30 cellular contexts compared by ENCODE assay signal in genomic region chr22:48673806-48674500, GRCh38.
"Had no signal": no experiment of that assay in that cellular context is flagged by ENCODE, and none has a peak within 500 bp of the region (broad histone marks: within the 10 kb centered on the region; RNA-seq: fewer than 3 reads in every experiment).

No MANE protein-coding gene starts in this region.

- H3K36me3 ChIP-seq: colonic mucosa, gastrocnemius medialis, ovary, stomach, tibial artery, upper lobe of left lung had no signal

- ATAC-seq: esophagus mucosa; gastrocnemius medialis; left colon; mucosa of descending colon; naive thymus-derived CD4-positive, alpha-beta T cell; sciatic nerve had no signal

- H3K4me1 ChIP-seq: colonic mucosa, gastrocnemius medialis, stomach, tibial artery, upper lobe of left lung had no signal

- H3K27me3 Mint-ChIP-seq: dendritic cell treated with granulocyte-macrophage colony-stimulating factor and Interleukin-4, amounts not matched to agents 40 ng/mL and 50 ng/mL, for 4 days; naive thymus-derived CD4-positive, alpha-beta T cell had no signal

- H3K4me1 Mint-ChIP-seq: endodermal cell; mesothelial cell of epicardium; naive thymus-derived CD4-positive, alpha-beta T cell; nephron had no signal

- H3K27ac ChIP-seq: colonic mucosa, epithelial cell of prostate, gastrocnemius medialis, hepatocyte, ovary, stomach, tibial artery, upper lobe of left lung had no signal

- H3K4me3 Mint-ChIP-seq: dendritic cell treated with granulocyte-macrophage colony-stimulating factor and Interleukin-4, amounts not matched to agents 40 ng/mL and 50 ng/mL, for 4 days; endodermal cell; mesothelial cell of epicardium; naive thymus-derived CD4-positive, alpha-beta T cell; nephron had no signal

- H3K9me3 ChIP-seq: colonic mucosa, gastrocnemius medialis, ovary had no signal

- H3K27me3 ChIP-seq: colonic mucosa, gastrocnemius medialis, hepatocyte, ovary, upper lobe of left lung had no signal

- H3K36me3 Mint-ChIP-seq: mesothelial cell of epicardium; naive thymus-derived CD4-positive, alpha-beta T cell had no signal

- DNase-seq: central memory CD4-positive, alpha-beta T cell; colonic mucosa; effector CD8-positive, alpha-beta T cell; endodermal cell; foreskin fibroblast; gastrocnemius medialis; head of caudate nucleus; left colon; mesenchymal stem cell; mucosa of descending colon; naive thymus-derived CD4-positive, alpha-beta T cell; occipital lobe; retina; stimulated activated CD4-positive, alpha-beta T cell treated with anti-CD3 and anti-CD28 coated beads, Interleukin-12 subunit alpha, Interleukin-12 subunit beta, amount 100 ng/mL, for 4 hours; stimulated activated CD4-positive, alpha-beta T cell treated with anti-CD3 and anti-CD28 coated beads, Interleukin-1b, Interleukin-23, amount 100 ng/mL, for 48 hours; stimulated activated CD4-positive, alpha-beta T cell treated with anti-CD3 and anti-CD28 coated beads, Interleukin-4, amount 100 ng/mL, for 1 hour; stimulated activated CD8-positive, alpha-beta memory T cell treated with anti-CD3 and anti-CD28 coated beads, Interleukin-4, amount 100 ng/mL, for 48 hours; stimulated activated naive CD4-positive, alpha-beta T cell treated with Interleukin-2 at 50 U/mL for 16 hours; stomach; tibial artery had no signal

- H3K4me3 ChIP-seq: colonic mucosa, gastrocnemius medialis, hepatocyte, mucosa of descending colon, ovary, smooth muscle cell, stomach, tibial artery, upper lobe of left lung had no signal

- H3K27ac Mint-ChIP-seq: dendritic cell treated with granulocyte-macrophage colony-stimulating factor and Interleukin-4, amounts not matched to agents 40 ng/mL and 50 ng/mL, for 4 days; endodermal cell; mesothelial cell of epicardium; nephron had no signal
